21 cellular contexts compared by ENCODE assay signal in genomic region chr7:50718876-50719275, GRCh38.
DNase-seq lines count a peak whose midpoint lies in the region; ATAC-seq, FAIRE-seq and TF ChIP-seq lines count a peak whose summit lies in the region.
"Had no signal": no experiment of that assay in that cellular context is flagged by ENCODE, and none has a peak within 500 bp of the region (broad histone marks: within the 10 kb centered on the region; RNA-seq: fewer than 3 reads in every experiment).

No MANE protein-coding gene starts in this region.

- 85% methylated on average over 2 of the region's 2 CpGs for WGBS in A549 (ENCODE audit: missing lambda C conversion rate)

- no peaks in the 10 kb centered on the region for H3K36me3 Mint-ChIP-seq in activated T-helper 17 cell treated with anti-CD3 and anti-CD28 coated beads, Interleukin-2, amount 50 U/mL, for 72 hours (ENCODE audit: low read depth)

- no peak overlapping the region for H3K27ac Mint-ChIP-seq in activated T-helper 17 cell treated with anti-CD3 and anti-CD28 coated beads, Interleukin-2, amount 50 U/mL, for 72 hours
- H3K27ac Mint-ChIP-seq: activated B cell treated with CpG ODN at 0.5 μM for 24 hours; activated naive CD4-positive, alpha-beta T cell treated with anti-CD3 and anti-CD28 coated beads, Interleukin-2, amount 50 U/mL, for 24 hours had no signal

- DNase-seq in A549 (ENCODE audit: low read depth in 1 of 2, low spot score in 1 of 2) (no peak), HuH-7.5 (ENCODE audit: low spot score) (peak; percentile 39), NCI-H69 (lab: John Stamatoyannopoulos, UW) (peak; percentile 82), mucosa of descending colon (peak in 1 of 3 donors; percentile 36), RCC 7860 (ENCODE audit: low spot score) (no peak), GM19238 (ENCODE audit: insufficient read length, low spot score) (no peak)
- no peak for DNase-seq in activated naive CD4-positive, alpha-beta T cell (lab: John Stamatoyannopoulos, UW)
- DNase-seq: activated B cell treated with CpG ODN at 0.5 μM for 24 hours; activated T-cell treated with anti-CD3 and anti-CD28 coated beads, Interleukin-2, amount 50 U/mL, for 4 hours; C1 segment of cervical spinal cord; GOT3; heart right ventricle; NCI-H1048; NCI-H2171; ovary had no signal

- TF ChIP-seq RAD21 in A549 (conservative IDR thresholded peaks at IDR 0.05 in 1 of 2, IDR thresholded peaks at IDR 0.05 in 1 of 2) = no peak

- ATAC-seq in A549 (no peak), mucosa of descending colon (peak; percentile 75)
- ATAC-seq in activated T-helper 17 cell treated with anti-CD3 and anti-CD28 coated beads, Interleukin-2, amount 50 U/mL, for 72 hours (replicated peaks) = no peak
- ATAC-seq: activated T-cell treated with anti-CD3 and anti-CD28 coated beads, Interleukin-2, amount 50 U/mL, for 4 hours had no signal

- TF ChIP-seq CTCF in A549 (IDR thresholded peaks at IDR 0.05) (no peak), mucosa of descending colon (IDR thresholded peaks at IDR 0.05) (no peak)

- peak; percentile 28 for FAIRE-seq in A549 (lab: Jason Lieb, UNC)
- no peak for FAIRE-seq in RCC 7860 (lab: Jason Lieb, UNC)
- FAIRE-seq: GM12892 had no signal

- POLR2A ChIA-PET in A549 (lab: Yijun Ruan, JAX) = no interaction called here

- intact Hi-C loops in mucosa of descending colon (cut with DNase I, micrococcal nuclease) = no loop called here

- peaks cover 5% of the 10 kb centered on the region for H3K27me3 Mint-ChIP-seq in activated T-helper 17 cell treated with anti-CD3 and anti-CD28 coated beads, Interleukin-2, amount 50 U/mL, for 72 hours
- H3K27me3 Mint-ChIP-seq: activated naive CD4-positive, alpha-beta T cell treated with anti-CD3 and anti-CD28 coated beads, Interleukin-2, amount 50 U/mL, for 24 hours had no signal

- CTCF ChIA-PET in A549 (lab: Yijun Ruan, JAX) = interaction anchor here (0.7 to 2.7 kb wide), 2 partner anchors 10 to 513 kb away, joined by 3 to 6 read pairs; no protein-coding TSS in a partner anchor

- H3K36me3 ChIP-seq in mucosa of descending colon (ENCODE audit: low read depth) = no peaks in the 10 kb centered on the region
- H3K36me3 ChIP-seq: ascending aorta, ovary, SJSA1, thoracic aorta had no signal

- no peak overlapping the region for H3K4me2 ChIP-seq in A549

- TF ChIP-seq EP300 in A549 (IDR thresholded peaks at IDR 0.05) = no peak

- no peak for TF ChIP-seq POLR2A in A549 (IDR thresholded peaks at IDR 0.05; ENCODE audit: low read length)

- no peak overlapping the region for H3K27ac ChIP-seq in A549
- H3K27ac ChIP-seq: ascending aorta, ovary, SJSA1, thoracic aorta had no signal

- H3K4me1 ChIP-seq in A549 (peaks cover 31% of the 10 kb centered on the region), mucosa of descending colon (ENCODE audit: low read depth) (peaks cover 13% of the 10 kb centered on the region)
- H3K4me1 ChIP-seq: SJSA1 had no signal

- H3K9me3 ChIP-seq in A549 (no peaks in the 10 kb centered on the region), mucosa of descending colon (no peaks in the 10 kb centered on the region)
- H3K9me3 ChIP-seq: ascending aorta, heart right ventricle, ovary, SJSA1, thoracic aorta had no signal

- peaks cover 5% of the 10 kb centered on the region for H3K4me1 Mint-ChIP-seq in activated T-helper 17 cell treated with anti-CD3 and anti-CD28 coated beads, Interleukin-2, amount 50 U/mL, for 72 hours
- H3K4me1 Mint-ChIP-seq: activated B cell treated with CpG ODN at 0.5 μM for 24 hours; activated naive CD4-positive, alpha-beta T cell treated with anti-CD3 and anti-CD28 coated beads, Interleukin-2, amount 50 U/mL, for 24 hours had no signal

- H3K9me3 Mint-ChIP-seq in activated T-helper 17 cell treated with anti-CD3 and anti-CD28 coated beads, Interleukin-2, amount 50 U/mL, for 72 hours = no peaks in the 10 kb centered on the region
- H3K9me3 Mint-ChIP-seq: activated B cell treated with CpG ODN at 0.5 μM for 24 hours; activated naive CD4-positive, alpha-beta T cell treated with anti-CD3 and anti-CD28 coated beads, Interleukin-2, amount 50 U/mL, for 24 hours; activated T-cell treated with anti-CD3 and anti-CD28 coated beads, Interleukin-2, amount 50 U/mL, for 4 hours had no signal

- H3K4me3 ChIP-seq in A549 (no peak overlapping the region), mucosa of descending colon (no peak overlapping the region)
- H3K4me3 ChIP-seq: ascending aorta, heart right ventricle, ovary, SJSA1, thoracic aorta had no signal

- H3K4me3 Mint-ChIP-seq in activated T-helper 17 cell treated with anti-CD3 and anti-CD28 coated beads, Interleukin-2, amount 50 U/mL, for 72 hours = no peak overlapping the region
- H3K4me3 Mint-ChIP-seq: activated B cell treated with CpG ODN at 0.5 μM for 24 hours; activated naive CD4-positive, alpha-beta T cell treated with anti-CD3 and anti-CD28 coated beads, Interleukin-2, amount 50 U/mL, for 24 hours; activated T-cell treated with anti-CD3 and anti-CD28 coated beads, Interleukin-2, amount 50 U/mL, for 4 hours had no signal

TF ChIP-seq in A549, 52 proteins besides CTCF, POLR2A, EP300 and RAD21:
- no peak for TF ChIP-seq RNF2 (IDR thresholded peaks at IDR 0.05; ENCODE audit: borderline replicate concordance, low read depth)
- no peak for TF ChIP-seq HES2 (IDR thresholded peaks at IDR 0.05)
- TF ChIP-seq JUNB (IDR thresholded peaks at IDR 0.05) = no peak
- TF ChIP-seq HDAC2 (IDR thresholded peaks at IDR 0.05) = no peak
- TF ChIP-seq NR3C1 (IDR thresholded peaks at IDR 0.05) = no peak
- TF ChIP-seq, protein P1, sequence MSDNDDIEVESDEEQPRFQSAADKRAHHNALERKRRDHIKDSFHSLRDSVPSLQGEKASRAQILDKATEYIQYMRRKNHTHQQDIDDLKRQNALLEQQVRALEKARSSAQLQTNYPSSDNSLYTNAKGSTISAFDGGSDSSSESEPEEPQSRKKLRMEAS (IDR thresholded peaks at IDR 0.05) = no peak
- no peak for TF ChIP-seq USF2 (IDR thresholded peaks at IDR 0.05)
- TF ChIP-seq PHF8 (IDR thresholded peaks at IDR 0.05; ENCODE audit: borderline replicate concordance, low read depth) = no peak
- no peak for TF ChIP-seq MAFK (IDR thresholded peaks at IDR 0.05; ENCODE audit: partially characterized antibody)
- no peak for TF ChIP-seq HOXA7 (CRISPR knock-in tag; IDR thresholded peaks at IDR 0.05)
- no peak for TF ChIP-seq RCOR1 (IDR thresholded peaks at IDR 0.05; ENCODE audit: low read depth, low read length)
- no peak for TF ChIP-seq RARB (CRISPR knock-in tag; IDR thresholded peaks at IDR 0.05)
- no peak for TF ChIP-seq SREBF2 (IDR thresholded peaks at IDR 0.05)
- no peak for TF ChIP-seq FOSB (CRISPR knock-in tag; IDR thresholded peaks at IDR 0.05)
- no peak for TF ChIP-seq HOXB5 (CRISPR knock-in tag; IDR thresholded peaks at IDR 0.05)

Comparison
In these comparisons a context has a peak if more than half of its experiments do, and no peak if none do; other contexts are left out.
1. DNase-seq: peak in HuH-7.5 (single experiment) and NCI-H69 (single experiment); none in A549 (0 of 2), RCC 7860 (single experiment), GM19238 (single experiment) and activated naive CD4-positive, alpha-beta T cell (0 of 4).